ENCODE assay signal across 8 cellular contexts in the genomic region with DNA sequence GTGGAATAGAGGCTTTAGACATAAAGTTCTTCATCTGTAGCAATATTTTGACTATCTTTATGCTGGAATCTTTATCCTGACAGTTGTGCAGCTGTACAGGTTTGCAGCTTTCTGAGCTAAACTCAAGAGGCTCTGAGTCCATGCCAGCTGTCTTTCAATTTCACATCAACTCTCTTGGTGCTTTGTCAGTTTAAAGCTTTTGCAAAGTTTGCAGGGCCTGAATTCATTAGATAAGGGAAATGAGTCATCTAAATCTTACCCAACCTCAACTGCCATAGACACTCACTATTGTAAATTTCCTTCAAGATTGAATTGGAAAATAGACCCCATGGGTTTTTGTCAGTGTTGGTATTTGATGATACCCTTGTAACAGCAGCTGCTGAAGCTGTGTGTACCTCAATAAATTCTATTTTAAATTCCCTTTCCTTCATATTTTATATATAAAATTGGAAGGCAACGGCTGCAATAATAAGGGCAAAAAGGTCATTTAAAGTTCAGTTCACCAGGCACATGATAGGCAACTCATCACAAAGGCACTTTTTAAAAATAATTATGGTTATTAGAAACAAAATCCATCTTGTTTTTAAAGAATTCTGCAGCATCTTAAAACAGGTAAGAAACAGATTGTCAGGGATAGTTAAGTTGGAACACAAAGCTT.
A peak's percentile ranks its signal among the peaks of the same experiment; 100 is the strongest.
DNase-seq lines count a peak whose midpoint lies in the region; ATAC-seq, FAIRE-seq and TF ChIP-seq lines count a peak whose summit lies in the region.

No MANE protein-coding gene starts in this region.

- H3K4me1 Mint-ChIP-seq in mesothelial cell of epicardium, result peaks cover 15% of the 10 kb centered on the region

- DNase-seq in GM12891 (ENCODE audit: insufficient read length, low spot score), result no peak
- DNase-seq in Kasumi-1 (lab: John Stamatoyannopoulos, UW), result peak; percentile 99
- DNase-seq in activated naive CD4-positive, alpha-beta T cell treated with anti-CD3 and anti-CD28 coated beads, Interleukin-2, amount 50 U/mL, for 72 hours (ENCODE audit: low spot score in 2 of 2), result peak in 1 of 2 donors; percentile 14
- DNase-seq in stimulated activated naive CD8-positive, alpha-beta T cell treated with anti-CD3 and anti-CD28 coated beads, Interleukin-15, Interleukin-2, amounts not matched to agents 100 U/mL and 50 U/mL, for 24 hours, result peak; percentile 8
- DNase-seq in SHP77 (lab: John Stamatoyannopoulos, UW), result no peak
- DNase-seq in mesothelial cell of epicardium (ENCODE audit: low spot score in 2 of 2, unreplicated experiment in 2 of 2), result no peak
- DNase-seq in NCI-H2029 (lab: John Stamatoyannopoulos, UW), result no peak

- peaks cover 3 to 31% of the 10 kb centered on the region in 2 donors for H3K36me3 Mint-ChIP-seq in activated naive CD4-positive, alpha-beta T cell treated with anti-CD3 and anti-CD28 coated beads, Interleukin-2, amount 50 U/mL, for 72 hours
- H3K36me3 Mint-ChIP-seq in mesothelial cell of epicardium, result no peaks in the 10 kb centered on the region

- H3K27ac Mint-ChIP-seq in activated naive CD4-positive, alpha-beta T cell treated with anti-CD3 and anti-CD28 coated beads, Interleukin-2, amount 50 U/mL, for 72 hours, result peak overlapping the region in 1 of 2 donors; percentile 89
- H3K27ac Mint-ChIP-seq in mesothelial cell of epicardium, result no peak overlapping the region

- no peak for TF ChIP-seq CTCF in mesothelial cell of epicardium (IDR thresholded peaks at IDR 0.05; ENCODE audit: unreplicated experiment)

- H3K27me3 Mint-ChIP-seq in mesothelial cell of epicardium (ENCODE audit: low read depth), result no peaks in the 10 kb centered on the region

- FAIRE-seq in GM12891 (lab: Jason Lieb, UNC), result peak; percentile 31

- no peak overlapping the region for H3K4me3 Mint-ChIP-seq in mesothelial cell of epicardium

- H3K9me3 Mint-ChIP-seq in activated naive CD4-positive, alpha-beta T cell treated with anti-CD3 and anti-CD28 coated beads, Interleukin-2, amount 50 U/mL, for 72 hours, result peaks cover 5 to 19% of the 10 kb centered on the region in 2 donors
- H3K9me3 Mint-ChIP-seq in mesothelial cell of epicardium, result peaks cover 3% of the 10 kb centered on the region

- peak; percentile 88 for ATAC-seq in GM21723 (IDR thresholded peaks at IDR 0.05; ENCODE audit: unreplicated experiment)
- ATAC-seq in activated naive CD4-positive, alpha-beta T cell treated with anti-CD3 and anti-CD28 coated beads, Interleukin-2, amount 50 U/mL, for 72 hours, result peak; percentile 53 to 91
- ATAC-seq in stimulated activated naive CD8-positive, alpha-beta T cell treated with anti-CD3 and anti-CD28 coated beads, Interleukin-15, Interleukin-2, amounts not matched to agents 100 U/mL and 50 U/mL, for 24 hours, result peak; percentile 80

- TF ChIP-seq POLR2A in GM12891 (IDR thresholded peaks at IDR 0.05; ENCODE audit: low read depth, low read length), result no peak

TF ChIP-seq in GM12891, 5 proteins besides CTCF, POLR2A, EP300 and RAD21:
- TF ChIP-seq POLR2AphosphoS5 (IDR thresholded peaks at IDR 0.05; ENCODE audit: low read depth, low read length) (no peak), POU2F2 (IDR thresholded peaks at IDR 0.05; ENCODE audit: low read depth, low read length) (no peak), TAF1 (IDR thresholded peaks at IDR 0.05; ENCODE audit: low read depth, low read length) (no peak), SPI1 (IDR thresholded peaks at IDR 0.05; ENCODE audit: low read depth, low read length) (no peak), PAX5 (IDR thresholded peaks at IDR 0.05; ENCODE audit: insufficient read depth, low read length, severe bottlenecking) (no peak)

Comparison
In these comparisons a context has a peak if more than half of its experiments do, and no peak if none do; other contexts are left out.
1. DNase-seq: peak in Kasumi-1 (2 of 2) and stimulated activated naive CD8-positive, alpha-beta T cell treated with anti-CD3 and anti-CD28 coated beads, Interleukin-15, Interleukin-2, amounts not matched to agents 100 U/mL and 50 U/mL, for 24 hours (single experiment); none in GM12891 (single experiment), SHP77 (0 of 2), mesothelial cell of epicardium (0 of 2) and NCI-H2029 (single experiment).
2. Peak in every context shown above with its lines, with median percentiles within 50 percentile points of each other: ATAC-seq.